8 cellular contexts compared by ENCODE assay signal in the genomic region with DNA sequence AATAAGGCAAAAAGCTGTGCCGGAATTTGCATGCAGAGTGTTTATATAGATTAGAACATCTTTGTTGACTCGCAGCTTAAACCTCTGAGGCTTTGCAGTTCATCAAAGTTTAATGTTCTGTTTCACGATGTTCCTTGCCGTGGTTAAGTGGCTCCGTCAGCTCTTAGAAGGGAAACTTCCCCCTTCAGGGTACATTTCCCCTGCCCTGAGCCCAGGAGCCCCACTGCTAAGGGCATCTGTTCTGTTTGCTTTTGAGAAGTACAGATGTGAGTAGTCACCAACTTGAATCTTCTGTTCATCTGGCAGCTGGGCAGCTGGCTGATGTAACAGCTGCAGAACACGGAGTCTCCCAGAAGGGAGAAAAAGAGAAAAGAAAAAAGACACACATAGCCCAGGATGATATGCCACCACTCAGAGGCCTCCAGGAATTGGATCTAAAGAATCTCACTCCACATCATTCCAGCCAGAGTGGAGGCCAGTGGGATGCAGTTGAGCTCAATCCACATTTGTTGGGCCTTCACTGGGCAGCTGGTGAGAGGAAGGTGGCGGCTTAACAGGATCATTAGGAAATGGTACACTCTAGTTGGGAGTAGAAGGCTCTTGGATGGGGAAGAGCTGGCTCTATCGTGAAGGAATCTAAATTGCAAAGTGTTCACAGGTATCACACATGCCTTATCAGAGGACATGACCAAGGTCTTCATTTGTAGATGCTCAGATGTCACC.
DNase-seq lines count a peak whose midpoint lies in the region; ATAC-seq lines count a peak whose summit lies in the region.

No MANE protein-coding gene starts in this region.

- no peaks in the 10 kb centered on the region for H3K36me3 Mint-ChIP-seq in activated naive CD8-positive, alpha-beta T cell
- no peaks in the 10 kb centered on the region for H3K36me3 Mint-ChIP-seq in activated naive CD8-positive, alpha-beta T cell treated with anti-CD3 and anti-CD28 coated beads for 36 hours

- H2AFZ ChIP-seq in Karpas-422 (ENCODE audit: low read length) = no peak overlapping the region

- H3K9me3 ChIP-seq in Karpas-422 (ENCODE audit: low read length) = no peaks in the 10 kb centered on the region

- intact Hi-C loops in head of caudate nucleus (cut with DNase I) = no loop called here

- no peak overlapping the region for H3K4me3 Mint-ChIP-seq in activated naive CD8-positive, alpha-beta T cell
- no peak overlapping the region for H3K4me3 Mint-ChIP-seq in activated naive CD8-positive, alpha-beta T cell treated with anti-CD3 and anti-CD28 coated beads for 36 hours
- H3K4me3 Mint-ChIP-seq in stimulated activated naive CD8-positive, alpha-beta T cell treated with anti-CD3 and anti-CD28 coated beads, Interleukin-15, amount 100 ng/mL, for 72 hours = peak overlapping the region in 1 of 2 donors; percentile 1

- peak overlapping the region; percentile 54 for H3K27ac Mint-ChIP-seq in activated naive CD8-positive, alpha-beta T cell
- no peak overlapping the region for H3K27ac Mint-ChIP-seq in activated naive CD8-positive, alpha-beta T cell treated with anti-CD3 and anti-CD28 coated beads for 36 hours
- H3K27ac Mint-ChIP-seq in stimulated activated naive CD8-positive, alpha-beta T cell treated with anti-CD3 and anti-CD28 coated beads, Interleukin-15, amount 100 ng/mL, for 72 hours = peak overlapping the region in 1 of 2 donors; percentile 85

- no peaks in the 10 kb centered on the region for H3K79me2 ChIP-seq in Karpas-422 (ENCODE audit: low read length)

- H4K20me1 ChIP-seq in Karpas-422 (ENCODE audit: insufficient read depth, low read depth, low read length) = no peaks in the 10 kb centered on the region

- H3K36me3 ChIP-seq in Karpas-422 (ENCODE audit: insufficient read depth, low read length) = no peaks in the 10 kb centered on the region

- no peaks in the 10 kb centered on the region for H3K27me3 ChIP-seq in Karpas-422 (ENCODE audit: low read length)

- H3K4me1 Mint-ChIP-seq in activated naive CD8-positive, alpha-beta T cell (ENCODE audit: low read depth) = peaks cover 12% of the 10 kb centered on the region
- peaks cover 3% of the 10 kb centered on the region for H3K4me1 Mint-ChIP-seq in activated naive CD8-positive, alpha-beta T cell treated with anti-CD3 and anti-CD28 coated beads for 36 hours
- peaks cover 17% of the 10 kb centered on the region for H3K4me1 Mint-ChIP-seq in stimulated activated naive CD8-positive, alpha-beta T cell treated with anti-CD3 and anti-CD28 coated beads, Interleukin-15, amount 100 ng/mL, for 72 hours

- no peak overlapping the region for H3K4me3 ChIP-seq in Karpas-422 (ENCODE audit: low read length)

- ATAC-seq in stimulated activated naive CD8-positive, alpha-beta T cell treated with anti-CD3 and anti-CD28 coated beads, Interleukin-15, amount 100 ng/mL, for 72 hours = peak; percentile 75
- ATAC-seq in HG03571 (IDR thresholded peaks at IDR 0.05; ENCODE audit: unreplicated experiment) = no peak
- ATAC-seq in HG03521 (IDR thresholded peaks at IDR 0.05; ENCODE audit: unreplicated experiment) = no peak

- no peak overlapping the region for H3K4me2 ChIP-seq in Karpas-422 (ENCODE audit: low read depth, low read length, poor library complexity, severe bottlenecking)

- no peak overlapping the region for H3K9ac ChIP-seq in Karpas-422 (ENCODE audit: low read length)

- H3K9me2 ChIP-seq in Karpas-422 (replicated peaks; ENCODE audit: insufficient read depth, low read length) = no peaks in the 10 kb centered on the region

- H3K9me3 Mint-ChIP-seq in activated naive CD8-positive, alpha-beta T cell (ENCODE audit: low read depth) = no peaks in the 10 kb centered on the region
- no peaks in the 10 kb centered on the region for H3K9me3 Mint-ChIP-seq in activated naive CD8-positive, alpha-beta T cell treated with anti-CD3 and anti-CD28 coated beads for 36 hours
- H3K9me3 Mint-ChIP-seq in stimulated activated naive CD8-positive, alpha-beta T cell treated with anti-CD3 and anti-CD28 coated beads, Interleukin-15, amount 100 ng/mL, for 72 hours = peaks cover 0 to 10% of the 10 kb centered on the region in 2 donors

- H3K4me1 ChIP-seq in Karpas-422 (ENCODE audit: low read length) = no peaks in the 10 kb centered on the region

- H3K27me3 Mint-ChIP-seq in activated naive CD8-positive, alpha-beta T cell = no peaks in the 10 kb centered on the region
- H3K27me3 Mint-ChIP-seq in activated naive CD8-positive, alpha-beta T cell treated with anti-CD3 and anti-CD28 coated beads for 36 hours = peaks cover 14% of the 10 kb centered on the region
- H3K27me3 Mint-ChIP-seq in stimulated activated naive CD8-positive, alpha-beta T cell treated with anti-CD3 and anti-CD28 coated beads, Interleukin-15, amount 100 ng/mL, for 72 hours = peaks cover 39% of the 10 kb centered on the region

- DNase-seq in activated naive CD8-positive, alpha-beta T cell treated with anti-CD3 and anti-CD28 coated beads for 36 hours = no peak
- DNase-seq in NOMO-1 treated with dmso at 0.1 percent for 144 hours (lab: John Stamatoyannopoulos, UW; ENCODE audit: unreplicated experiment) (peak; percentile 62), head of caudate nucleus (peak in 25 of 42 donors; percentile 8 to 57 (median 20)), Karpas-422 (no peak)
- peak in 1 of 2 donors; percentile 31 for DNase-seq in stimulated activated naive CD8-positive, alpha-beta T cell treated with anti-CD3 and anti-CD28 coated beads, Interleukin-15, amount 100 ng/mL, for 72 hours

- no peak overlapping the region for H3K27ac ChIP-seq in Karpas-422 (ENCODE audit: low read length)

Comparison
In these comparisons a context has a peak if more than half of its experiments do, and no peak if none do; other contexts are left out.
1. DNase-seq: peak in NOMO-1 treated with dmso at 0.1 percent for 144 hours (single experiment) and head of caudate nucleus (25 of 42); none in activated naive CD8-positive, alpha-beta T cell treated with anti-CD3 and anti-CD28 coated beads for 36 hours (single experiment) and Karpas-422 (single experiment).